8 cellular contexts compared by ENCODE assay signal in genomic region chr19:42423462-42424344, GRCh38. TPM values are rescaled to one million over a fixed set of nuclear protein-coding genes. Genes with fewer than 3 reads are reported as not detected.
A peak's percentile ranks its signal among the peaks of the same experiment; 100 is the strongest.
DNase-seq lines count a peak whose midpoint lies in the region; ATAC-seq and TF ChIP-seq lines count a peak whose summit lies in the region.

No MANE protein-coding gene starts in this region.

- TF ChIP-seq CTCF in MM.1S (IDR thresholded peaks at IDR 0.05; ENCODE audit: low read length), result no peak
- TF ChIP-seq CTCF in heart right ventricle (IDR thresholded peaks at IDR 0.05), result peak in 1 of 9 donors; percentile 7
- no peak for TF ChIP-seq CTCF in transverse colon (IDR thresholded peaks at IDR 0.05)

- ATAC-seq in heart right ventricle, result peak; percentile 87 to 94 (median 93)

- no peak for TF ChIP-seq EP300 in transverse colon (IDR thresholded peaks at IDR 0.05; ENCODE audit: low read depth)

- peaks cover 13% of the 10 kb centered on the region; the same call in 1 of the 2 replicates for H3F3A ChIP-seq in MM.1S (ENCODE audit: insufficient read depth, low read length)

- no peaks in the 10 kb centered on the region for H3K9me2 ChIP-seq in MM.1S (replicated peaks; ENCODE audit: insufficient read depth, low read length)

- peak overlapping the region; percentile 81 for H3K9ac ChIP-seq in MM.1S (ENCODE audit: low read length)

- in situ Hi-C loops in transverse colon (cut with MboI; ENCODE audit: low pct_ligation_motif_present in 1 of 4, low pct_unique_long_range_greater_than_20kb in 1 of 4, low sequenced_read_pairs in 3 of 4), result no loop called here

- H3K79me2 ChIP-seq in MM.1S (ENCODE audit: low read length), result peaks cover 22% of the 10 kb centered on the region

- H3K4me2 ChIP-seq in MM.1S (ENCODE audit: low read depth, low read length), result peak overlapping the region; percentile 96

- H3K27me3 ChIP-seq in MM.1S (replicated peaks; ENCODE audit: insufficient read depth, low read length) (no peaks in the 10 kb centered on the region), heart right ventricle (peaks cover 0 to 16% (median 0%) of the 10 kb centered on the region in 7 donors), transverse colon (no peaks in the 10 kb centered on the region)

- intact Hi-C loops in heart right ventricle (cut with DNase I), result loop anchor here in 1 of 10 donors (5.0 kb wide), 1 partner anchor 141 kb away; no protein-coding TSS in a partner anchor
- intact Hi-C loops in posterior cingulate gyrus (cut with DNase I), result no loop called here
- intact Hi-C loops in transverse colon (cut with DNase I; ENCODE audit: low total_unique reads), result no loop called here

- no peaks in the 10 kb centered on the region for H4K20me1 ChIP-seq in MM.1S (ENCODE audit: insufficient read depth, low read length)

- H3K9me3 ChIP-seq in MM.1S (replicated peaks; ENCODE audit: insufficient read depth, low read length) (no peaks in the 10 kb centered on the region), heart right ventricle (no peaks in the 10 kb centered on the region), transverse colon (no peaks in the 10 kb centered on the region)

- H2AFZ ChIP-seq in MM.1S (ENCODE audit: low read length), result peak overlapping the region; percentile 86

- peak overlapping the region; percentile 93 for H3K4me3 ChIP-seq in MM.1S (ENCODE audit: low read length)
- peak overlapping the region; percentile 39 to 89 (median 75) for H3K4me3 ChIP-seq in heart right ventricle
- peak overlapping the region; percentile 46 to 75 (median 60) for H3K4me3 ChIP-seq in transverse colon

- 2 to 3% methylated on average over 65 of the region's 65 CpGs for WGBS in heart right ventricle, 2 donors
- 15% methylated on average over 63 of the region's 65 CpGs; no CpG with 5 or more reads in 1 of the 2 donors for WGBS in transverse colon (ENCODE audit: low coverage in 1 of 2), 2 donors

- H3K27ac ChIP-seq in MM.1S (ENCODE audit: low read length), result peak overlapping the region; percentile 64; the same call in 1 of the 2 replicates
- peak overlapping the region; percentile 73 to 94 (median 92) for H3K27ac ChIP-seq in heart right ventricle
- peak overlapping the region; percentile 48 to 75 (median 72) for H3K27ac ChIP-seq in transverse colon

- DNase-seq in ELR (ENCODE audit: low read depth), result peak; percentile 92
- peak; percentile 52 for DNase-seq in H4 (ENCODE audit: low spot score)
- peak; percentile 97 for DNase-seq in MM.1S
- peak; percentile 86 for DNase-seq in T follicular helper cell (ENCODE audit: low read depth)
- DNase-seq in amniotic epithelial cell (ENCODE audit: low read depth), result peak; percentile 95
- DNase-seq in heart right ventricle, result peak; percentile 88 to 92
- peak; percentile 85 to 99 (median 91) for DNase-seq in posterior cingulate gyrus
- peak; percentile 92 for DNase-seq in transverse colon

- H3K36me3 ChIP-seq in MM.1S (replicated peaks; ENCODE audit: insufficient read depth, low read length) (no peaks in the 10 kb centered on the region), heart right ventricle (no peaks in the 10 kb centered on the region), transverse colon (no peaks in the 10 kb centered on the region)

- peak; percentile 39 for TF ChIP-seq POLR2A in transverse colon (IDR thresholded peaks at IDR 0.05)

- H3K4me1 ChIP-seq in MM.1S (ENCODE audit: low read length), result peaks cover 15% of the 10 kb centered on the region
- peaks cover 3 to 78% (median 58%) of the 10 kb centered on the region in 9 donors for H3K4me1 ChIP-seq in heart right ventricle
- peaks cover 5 to 29% (median 21%) of the 10 kb centered on the region in 4 donors for H3K4me1 ChIP-seq in transverse colon

RNA-seq across cellular contexts. Expression of gene LIPE, which starts 3.5 kb away (rescaled TPM):
- 0.68 and 1.2 TPM in 2 replicates for total RNA-seq in H4 (2014; rRNA removed; shearing (Covaris generic))
- 100 to 1,000 TPM in 1 of 10 donors, 10 to 100 TPM in 9; 39.4 to 109 (median 53.8) TPM for total RNA-seq in heart right ventricle
- polyA plus RNA-seq in heart right ventricle, result 10 to 100 TPM; 60.6 to 80.7 TPM
- 10 to 100 TPM in 3 of 4 donors, 1 to 10 TPM in 1; 7.1 to 60.2 (median 25.9) TPM for total RNA-seq in transverse colon

RNA-seq across cellular contexts. Expression of gene CXCL17, which starts 19.0 kb away (rescaled TPM):
- total RNA-seq in H4 (2014; rRNA removed; shearing (Covaris generic)), result not detected in 2 replicates
- total RNA-seq in heart right ventricle (not detected), transverse colon (not detected)
- under 1 TPM in 1 of 2 donors, not detected in 1; 0.03 TPM for polyA plus RNA-seq in heart right ventricle

RNA-seq across cellular contexts. Expression of gene CNFN, which starts 33.6 kb away (rescaled TPM):
- 1.0 TPM in 1 of 2 replicates, not detected in the other for total RNA-seq in H4 (2014; rRNA removed; shearing (Covaris generic))
- 1 to 10 TPM in 1 of 10 donors, under 1 TPM in 4, not detected in 5; 0.51 to 1.3 (median 0.81) TPM for total RNA-seq in heart right ventricle
- polyA plus RNA-seq in heart right ventricle, result 1 to 10 TPM; 1.6 to 7.2 TPM
- total RNA-seq in transverse colon, result 1 to 10 TPM in 1 of 4 donors, not detected in 3; 2.7 TPM

Comparison
In these comparisons a context has a peak if more than half of its experiments do, and no peak if none do; other contexts are left out.
1. Peak in every context shown above with its lines: DNase-seq, ATAC-seq, H3K4me3 ChIP-seq and H3K27ac ChIP-seq.